ENCODE assay signal across 14 cellular contexts in genomic region chr2:237379636-237380035, GRCh38. TPM values are rescaled to one million over a fixed set of nuclear protein-coding genes. Genes with fewer than 3 reads are reported as not detected.
DNase-seq lines count a peak whose midpoint lies in the region; ATAC-seq and TF ChIP-seq lines count a peak whose summit lies in the region.
"Had no signal": no experiment of that assay in that cellular context is flagged by ENCODE, and none has a peak within 500 bp of the region (broad histone marks: within the 10 kb centered on the region; RNA-seq: fewer than 3 reads in every experiment).

No MANE protein-coding gene starts in this region.

- ATAC-seq in HG02610 (IDR thresholded peaks at IDR 0.05; ENCODE audit: unreplicated experiment) = no peak
- ATAC-seq: GM12878, HepG2 had no signal

- peaks cover 57% of the 10 kb centered on the region for H3K4me1 ChIP-seq in muscle layer of colon (ENCODE audit: insufficient read depth, low read length)
- peaks cover 0 to 17% (median 0%) of the 10 kb centered on the region in 4 donors for H3K4me1 ChIP-seq in stomach
- no peaks in the 10 kb centered on the region for H3K4me1 ChIP-seq in A673 (ENCODE audit: insufficient read depth, low read length, poor library complexity, severe bottlenecking)
- H3K4me1 ChIP-seq in tibial nerve = no peaks in the 10 kb centered on the region
- H3K4me1 ChIP-seq: Caco-2 had no signal

- H3K9me3 ChIP-seq in muscle layer of colon (ENCODE audit: low read length) = no peaks in the 10 kb centered on the region
- no peaks in the 10 kb centered on the region for H3K9me3 ChIP-seq in stomach
- H3K9me3 ChIP-seq in A673 (ENCODE audit: low read depth, low read length, poor library complexity, severe bottlenecking) = no peaks in the 10 kb centered on the region
- peaks cover 0 to 6% (median 0%) of the 10 kb centered on the region in 4 donors for H3K9me3 ChIP-seq in tibial nerve
- H3K9me3 ChIP-seq: BLaER1, Caco-2 had no signal

- H3K4me3 ChIP-seq in muscle layer of colon (ENCODE audit: low read depth in 1 of 2, low read length in 2 of 2) = no peak overlapping the region
- H3K4me3 ChIP-seq in stomach = no peak overlapping the region
- H3K4me3 ChIP-seq in A673 (ENCODE audit: low read depth, low read length, poor library complexity, severe bottlenecking) = no peak overlapping the region
- H3K4me3 ChIP-seq in tibial nerve = no peak overlapping the region
- H3K4me3 ChIP-seq: BLaER1, GM12878 had no signal

- POLR2A ChIA-PET in A673 (lab: Charles Lee; ENCODE audit: low non-redundant PET) = no interaction called here

- H3K4me3 Mint-ChIP-seq in HFFc6 = no peak overlapping the region
- H3K4me3 Mint-ChIP-seq: CD8-positive, alpha-beta memory T cell had no signal

- peaks cover 32% of the 10 kb centered on the region for H3K27me3 Mint-ChIP-seq in HFFc6 (ENCODE audit: insufficient read depth)

- H3K36me3 ChIP-seq in muscle layer of colon (ENCODE audit: insufficient read depth, low read length) (peaks cover 67% of the 10 kb centered on the region), stomach (peaks cover 9 to 52% (median 33%) of the 10 kb centered on the region in 4 donors), A673 (ENCODE audit: insufficient read depth, low read length, poor library complexity, severe bottlenecking) (no peaks in the 10 kb centered on the region), tibial nerve (peaks cover 0 to 52% (median 0%) of the 10 kb centered on the region in 3 donors)
- H3K36me3 ChIP-seq: BLaER1 had no signal

- intact Hi-C loops in stomach (cut with DNase I; ENCODE audit: low total_unique reads) = no loop called here
- intact Hi-C loops in A673 (cut with micrococcal nuclease; ENCODE audit: unreplicated experiment) = no loop called here

- DNase-seq in HFFc6 (no peak), stomach (no peak), A673 (ENCODE audit: low spot score) (no peak), kidney glomerular epithelial cell (lab: John Stamatoyannopoulos, UW) (no peak), tibial nerve (ENCODE audit: low spot score in 2 of 2) (no peak)
- DNase-seq: AML-193; Caco-2; CD8-positive, alpha-beta memory T cell; DMS53 had no signal

- peak overlapping the region; percentile 44 for H3K27ac Mint-ChIP-seq in HFFc6
- H3K27ac Mint-ChIP-seq: CD8-positive, alpha-beta memory T cell had no signal

- peaks cover 78% of the 10 kb centered on the region for H3K36me3 Mint-ChIP-seq in HFFc6 (ENCODE audit: low read depth)
- H3K36me3 Mint-ChIP-seq: CD8-positive, alpha-beta memory T cell had no signal

- no peaks in the 10 kb centered on the region for H3K9me3 Mint-ChIP-seq in HFFc6
- H3K9me3 Mint-ChIP-seq: CD8-positive, alpha-beta memory T cell had no signal

- H3K9ac ChIP-seq in muscle layer of colon (ENCODE audit: low read length) = no peak overlapping the region
- H3K9ac ChIP-seq: BLaER1 had no signal

- H3K27ac ChIP-seq in muscle layer of colon (ENCODE audit: low read depth, low read length) (peak overlapping the region; percentile 62), stomach (peak overlapping the region in 3 of 5 donors; percentile 9 to 60 (median 38)), A673 (ENCODE audit: low read depth, low read length, poor library complexity, severe bottlenecking) (no peak overlapping the region), tibial nerve (no peak overlapping the region)
- H3K27ac ChIP-seq: BLaER1 had no signal

- H3K4me1 Mint-ChIP-seq in HFFc6 (ENCODE audit: low read depth) = peaks cover 20% of the 10 kb centered on the region
- H3K4me1 Mint-ChIP-seq: CD8-positive, alpha-beta memory T cell had no signal

- TF ChIP-seq EP300 in stomach (IDR thresholded peaks at IDR 0.05) (no peak), tibial nerve (IDR thresholded peaks at IDR 0.05) (no peak)

- WGBS in stomach, 5 donors = 47 to 75% (median 71%) methylated on average over 3 of the region's 3 CpGs
- WGBS in tibial nerve, 2 donors = 55 to 61% methylated on average over 3 of the region's 3 CpGs

- TF ChIP-seq POLR2A in stomach (IDR thresholded peaks at IDR 0.05) (no peak), tibial nerve (IDR thresholded peaks at IDR 0.05) (no peak)

- no peaks in the 10 kb centered on the region for H3K27me3 ChIP-seq in muscle layer of colon (ENCODE audit: control insufficient read depth in 1 of 2, insufficient read depth in 2 of 2, low read length in 2 of 2)
- H3K27me3 ChIP-seq in stomach = peaks cover 0 to 3% (median 0%) of the 10 kb centered on the region in 3 donors
- peaks cover 30% of the 10 kb centered on the region for H3K27me3 ChIP-seq in A673 (replicated peaks; ENCODE audit: insufficient read depth, low read depth, low read length, poor library complexity)
- H3K27me3 ChIP-seq in tibial nerve = no peaks in the 10 kb centered on the region
- H3K27me3 ChIP-seq: BLaER1 had no signal

- TF ChIP-seq CTCF in HFFc6 (IDR thresholded peaks at IDR 0.05) = no peak
- no peak for TF ChIP-seq CTCF in stomach (IDR thresholded peaks at IDR 0.05)
- TF ChIP-seq CTCF in A673 (conservative IDR thresholded peaks at IDR 0.05; ENCODE audit: low read depth, low read length) = no peak
- no peak for TF ChIP-seq CTCF in tibial nerve (IDR thresholded peaks at IDR 0.05)

- no TSS peak for BruUV-seq in A673 (replicated peaks; lab: Mats Ljungman, UMichigan)

- CTCF ChIA-PET in A673 (lab: Charles Lee) = no interaction called here

RNA-seq across cellular contexts. Expression of gene COL6A3, which starts 34.3 kb away (rescaled TPM):
- total RNA-seq in HFFc6 (2021; fragmentation: NEBNext Ultra II Directional; extraction: Animal tissue kit (Norgen Biotek cat#: 25700)) = 100 to 1,000 TPM; 409 to 759 (median 458) TPM
- total RNA-seq in stomach (100 to 1,000 TPM; 105 to 411 (median 138) TPM), A673 (2021) (0.86 and 2.2 TPM in 2 replicates), tibial nerve (100 to 1,000 TPM; 228 to 558 (median 364) TPM)
- 10 to 100 TPM in 2 of 3 donors, 1 to 10 TPM in 1; 9.3 to 23.3 (median 12.0) TPM for polyA plus RNA-seq in stomach
- total RNA-seq: HepG2 had no signal

Comparison
In these comparisons a context has a peak if more than half of its experiments do, and no peak if none do; other contexts are left out.
1. H3K27ac ChIP-seq: peak in muscle layer of colon (single experiment) and stomach (3 of 5); none in A673 (single experiment) and tibial nerve (0 of 4).
2. RNA of gene COL6A3, which starts 34.3 kb away (total RNA-seq): 409 to 759 TPM in HFFc6, 228 to 558 TPM in tibial nerve and 105 to 411 TPM in stomach; 0.86 to 2.2 TPM in A673; every median in the first group is over 10 times any median in the second.